16 cellular contexts compared by ENCODE assay signal in genomic region chr3:73933585-73933984, GRCh38.
DNase-seq lines count a peak whose midpoint lies in the region; ATAC-seq and TF ChIP-seq lines count a peak whose summit lies in the region.
"Had no signal": no experiment of that assay in that cellular context is flagged by ENCODE, and none has a peak within 500 bp of the region (broad histone marks: within the 10 kb centered on the region; RNA-seq: fewer than 3 reads in every experiment).

No MANE protein-coding gene starts in this region.

- ATAC-seq in Right ventricle myocardium inferior (peak; percentile 80), left ventricle myocardium superior (peak; percentile 81), left cardiac atrium (no peak), HG03442 (IDR thresholded peaks at IDR 0.05; ENCODE audit: unreplicated experiment) (no peak)
- ATAC-seq: GM23338 had no signal

- H3K4me1 ChIP-seq in right atrium auricular region (no peaks in the 10 kb centered on the region), tibial nerve (no peaks in the 10 kb centered on the region)

- H3K27me3 ChIP-seq in right atrium auricular region (no peaks in the 10 kb centered on the region), tibial nerve (no peaks in the 10 kb centered on the region)
- H3K27me3 ChIP-seq: BLaER1 treated with 17β-estradiol and CSF1 and Interleukin-3, amounts not matched to agents 10 nM and 100 nM had no signal

- TF ChIP-seq EP300 in tibial nerve (IDR thresholded peaks at IDR 0.05): no peak

- WGBS in tibial nerve, 2 donors: 46 to 59% methylated on average over 3 of the region's 3 CpGs

- DNase-seq in Right ventricle myocardium inferior (ENCODE audit: missing footprints): no peak
- no peak for DNase-seq in right atrium auricular region (ENCODE audit: low spot score)
- no peak for DNase-seq in left ventricle myocardium superior
- no peak for DNase-seq in left cardiac atrium
- peak in 1 of 2 donors; percentile 16 for DNase-seq in tibial nerve (ENCODE audit: low spot score in 2 of 2)
- DNase-seq: CD4-positive, alpha-beta T cell; CD8-positive, alpha-beta memory T cell; DMS53; DMS79 treated with DMSO at 0.1 percent for 48 hours; GF-D8; H9; HFFc6 had no signal

- TF ChIP-seq CTCF in right atrium auricular region (IDR thresholded peaks at IDR 0.05) (no peak), tibial nerve (IDR thresholded peaks at IDR 0.05) (no peak)

- no peak overlapping the region for H3K4me3 ChIP-seq in right atrium auricular region
- H3K4me3 ChIP-seq in tibial nerve: no peak overlapping the region
- H3K4me3 ChIP-seq: BLaER1 treated with 17β-estradiol and CSF1 and Interleukin-3, amounts not matched to agents 10 nM and 100 nM; GM23338 had no signal

- H3K9me3 ChIP-seq in right atrium auricular region (no peaks in the 10 kb centered on the region), tibial nerve (no peaks in the 10 kb centered on the region)
- H3K9me3 ChIP-seq: BLaER1 treated with 17β-estradiol and CSF1 and Interleukin-3, amounts not matched to agents 10 nM and 100 nM had no signal

- H3K27ac ChIP-seq in right atrium auricular region (no peak overlapping the region), tibial nerve (peak overlapping the region in 3 of 4 donors; percentile 11 to 48 (median 18))
- H3K27ac ChIP-seq: 22Rv1; BLaER1 treated with 17β-estradiol and CSF1 and Interleukin-3, amounts not matched to agents 10 nM and 100 nM had no signal

- intact Hi-C loops in Right ventricle myocardium inferior (cut with DNase I) (no loop called here), left ventricle myocardium superior (cut with micrococcal nuclease) (no loop called here), left cardiac atrium (cut with DNase I) (no loop called here)

- H3K36me3 ChIP-seq in right atrium auricular region (no peaks in the 10 kb centered on the region), tibial nerve (no peaks in the 10 kb centered on the region)
- H3K36me3 ChIP-seq: BLaER1 treated with 17β-estradiol and CSF1 and Interleukin-3, amounts not matched to agents 10 nM and 100 nM had no signal

- TF ChIP-seq POLR2A in tibial nerve (IDR thresholded peaks at IDR 0.05): no peak

Comparison
In these comparisons a context has a peak if more than half of its experiments do, and no peak if none do; other contexts are left out.
1. ATAC-seq: peak in Right ventricle myocardium inferior (single experiment) and left ventricle myocardium superior (single experiment); none in left cardiac atrium (0 of 2) and HG03442 (single experiment).
2. H3K27ac ChIP-seq: peak in tibial nerve (3 of 4); none in right atrium auricular region (0 of 2).